22 cellular contexts compared by ENCODE assay signal in the genomic region with DNA sequence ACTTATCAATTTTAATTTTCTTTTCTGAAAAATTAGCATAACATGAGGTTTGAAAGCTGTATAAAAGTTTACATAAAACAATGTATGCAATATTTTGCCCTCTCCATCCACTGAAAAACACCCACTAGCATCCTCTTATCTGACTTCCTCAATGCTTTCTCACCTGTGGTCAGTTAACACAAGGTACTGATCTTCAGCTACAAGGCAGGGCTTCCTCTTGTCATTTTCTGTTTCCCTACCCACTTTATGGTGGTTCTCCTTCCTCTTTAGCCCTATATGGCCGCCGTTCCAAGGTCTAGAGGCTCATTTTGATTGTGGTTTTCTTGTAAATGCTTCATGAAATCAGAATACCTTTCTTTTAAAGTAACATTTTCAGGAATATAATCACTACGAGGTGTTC.
DNase-seq lines count a peak whose midpoint lies in the region; ATAC-seq lines count a peak whose summit lies in the region.
"Had no signal": no experiment of that assay in that cellular context is flagged by ENCODE, and none has a peak within 500 bp of the region (broad histone marks: within the 10 kb centered on the region; RNA-seq: fewer than 3 reads in every experiment).

No MANE protein-coding gene starts in this region.

- H3K9me3 Mint-ChIP-seq in stimulated activated naive B cell treated with anti-CD40 and anti-IgM and Interleukin-4, amounts not matched to agents 10 μg/mL and 1 μg/mL and 100 μg/mL, for 72 hours: no peaks in the 10 kb centered on the region

- no peak overlapping the region for H3K4me3 Mint-ChIP-seq in stimulated activated naive B cell treated with anti-CD40 and anti-IgM and Interleukin-4, amounts not matched to agents 10 μg/mL and 1 μg/mL and 100 μg/mL, for 72 hours

- H3K27ac Mint-ChIP-seq in stimulated activated naive B cell treated with anti-CD40 and anti-IgM and Interleukin-4, amounts not matched to agents 10 μg/mL and 1 μg/mL and 100 μg/mL, for 72 hours: no peak overlapping the region

- ATAC-seq in GM19395 (IDR thresholded peaks at IDR 0.05; ENCODE audit: unreplicated experiment) (peak; percentile 85), HG03442 (IDR thresholded peaks at IDR 0.05; ENCODE audit: unreplicated experiment) (peak; percentile 49), GM21360 (IDR thresholded peaks at IDR 0.05; ENCODE audit: unreplicated experiment) (no peak), sciatic nerve (no peak)
- peak; percentile 91 to 97 for ATAC-seq in stimulated activated naive B cell treated with anti-CD40 and anti-IgM and Interleukin-4, amounts not matched to agents 10 μg/mL and 1 μg/mL and 100 μg/mL, for 72 hours (replicated peaks)
- ATAC-seq: body of pancreas had no signal

- intact Hi-C loops in sciatic nerve (cut with DNase I): no loop called here

- DNase-seq in NOMO-1 treated with dmso at 0.1 percent for 144 hours (lab: John Stamatoyannopoulos, UW; ENCODE audit: unreplicated experiment): peak; percentile 12
- DNase-seq in stimulated activated naive B cell treated with anti-CD40 and anti-IgM and Interleukin-4, amounts not matched to agents 10 μg/mL and 1 μg/mL and 100 μg/mL, for 72 hours: no peak
- no peak for DNase-seq in sciatic nerve (ENCODE audit: low spot score)
- no peak for DNase-seq in NCI-H1930 (lab: John Stamatoyannopoulos, UW)
- DNase-seq: activated CD8-positive, alpha-beta memory T cell treated with anti-CD3 and anti-CD28 coated beads for 24 hours; adrenal gland; body of pancreas; DND-41; dorsolateral prefrontal cortex; hippocampal formation; IMR-90; NCI-H2029 treated with DMSO at 0.1 percent for 48 hours; NCI-H345; RPMI8226; sigmoid colon; stimulated activated naive CD4-positive, alpha-beta T cell treated with Interleukin-2 at 50 U/mL for 16 hours; T-helper 2 cell; testis; uterus had no signal

- H3K4me1 Mint-ChIP-seq in stimulated activated naive B cell treated with anti-CD40 and anti-IgM and Interleukin-4, amounts not matched to agents 10 μg/mL and 1 μg/mL and 100 μg/mL, for 72 hours: peaks cover 3 to 10% of the 10 kb centered on the region in 2 donors

- H3K27me3 Mint-ChIP-seq in stimulated activated naive B cell treated with anti-CD40 and anti-IgM and Interleukin-4, amounts not matched to agents 10 μg/mL and 1 μg/mL and 100 μg/mL, for 72 hours: peaks cover 0 to 8% of the 10 kb centered on the region in 2 donors

- no peaks in the 10 kb centered on the region for H3K36me3 Mint-ChIP-seq in stimulated activated naive B cell treated with anti-CD40 and anti-IgM and Interleukin-4, amounts not matched to agents 10 μg/mL and 1 μg/mL and 100 μg/mL, for 72 hours

Comparison
In these comparisons a context has a peak if more than half of its experiments do, and no peak if none do; other contexts are left out.
1. ATAC-seq: peak in GM19395 (single experiment), HG03442 (single experiment) and stimulated activated naive B cell treated with anti-CD40 and anti-IgM and Interleukin-4, amounts not matched to agents 10 μg/mL and 1 μg/mL and 100 μg/mL, for 72 hours (2 of 2); none in GM21360 (single experiment) and sciatic nerve (single experiment).